ENCODE assay signal across 8 cellular contexts in the genomic region with DNA sequence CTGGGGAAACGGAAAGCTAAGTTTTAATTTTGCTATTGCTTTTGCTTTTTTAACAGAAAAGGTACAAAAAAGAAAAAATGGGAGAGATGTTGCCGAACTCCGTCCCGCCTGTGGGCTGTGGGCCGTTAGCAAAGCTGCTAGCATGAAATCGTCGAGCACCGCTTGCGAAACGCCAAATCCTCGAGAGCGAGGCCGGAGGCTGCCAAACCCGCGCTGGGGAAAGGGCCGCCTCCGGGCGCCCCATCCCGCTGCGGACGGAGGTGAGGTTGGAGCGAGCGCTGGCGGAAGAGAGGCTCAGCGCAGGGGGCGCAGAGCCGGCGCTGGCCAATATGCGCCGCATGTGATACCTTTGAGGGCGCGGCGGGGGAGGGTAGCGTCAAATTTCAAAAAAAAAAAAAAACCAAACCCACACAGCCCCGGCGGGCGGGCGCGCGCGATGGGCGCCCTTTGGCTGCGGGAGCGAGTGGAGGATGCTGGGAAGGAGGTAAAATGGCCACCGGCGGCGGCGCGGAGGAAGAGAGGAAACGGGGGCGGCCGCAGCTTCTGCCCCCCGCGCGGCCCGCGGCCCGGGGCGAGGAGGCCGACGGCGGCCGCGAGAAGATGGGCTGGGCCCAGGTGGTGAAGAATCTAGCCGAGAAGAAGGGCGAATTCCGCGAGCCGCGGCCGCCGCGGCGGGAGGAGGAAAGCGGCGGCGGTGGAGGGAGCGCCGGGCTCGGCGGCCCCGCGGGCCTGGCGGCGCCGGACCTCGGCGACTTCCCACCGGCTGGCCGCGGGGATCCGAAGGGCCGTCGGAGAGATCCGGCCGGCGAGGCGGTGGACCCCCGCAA. TPM values are rescaled to one million over a fixed set of nuclear protein-coding genes. Genes with fewer than 3 reads are reported as not detected.
DNase-seq lines count a peak whose midpoint lies in the region; ATAC-seq and TF ChIP-seq lines count a peak whose summit lies in the region.

A gene with protein sequence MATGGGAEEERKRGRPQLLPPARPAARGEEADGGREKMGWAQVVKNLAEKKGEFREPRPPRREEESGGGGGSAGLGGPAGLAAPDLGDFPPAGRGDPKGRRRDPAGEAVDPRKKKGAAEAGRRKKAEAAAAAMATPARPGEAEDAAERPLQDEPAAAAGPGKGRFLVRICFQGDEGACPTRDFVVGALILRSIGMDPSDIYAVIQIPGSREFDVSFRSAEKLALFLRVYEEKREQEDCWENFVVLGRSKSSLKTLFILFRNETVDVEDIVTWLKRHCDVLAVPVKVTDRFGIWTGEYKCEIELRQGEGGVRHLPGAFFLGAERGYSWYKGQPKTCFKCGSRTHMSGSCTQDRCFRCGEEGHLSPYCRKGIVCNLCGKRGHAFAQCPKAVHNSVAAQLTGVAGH (plus strand): TSS at position 473 of the 827 bp plus-strand sequence. CDS start 17 bp downstream, at position 490.

- no peaks in the 10 kb centered on the region for H3K9me3 ChIP-seq in muscle layer of duodenum (ENCODE audit: control insufficient read depth in 1 of 2, low read length in 2 of 2)

- peaks cover 22% of the 10 kb centered on the region for H3K36me3 Mint-ChIP-seq in activated T-cell treated with anti-CD3 and anti-CD28 coated beads, Interleukin-2, amount 50 U/mL, for 4 hours (ENCODE audit: insufficient read depth)

- no peaks in the 10 kb centered on the region for H3K27me3 Mint-ChIP-seq in activated T-cell treated with anti-CD3 and anti-CD28 coated beads, Interleukin-2, amount 50 U/mL, for 4 hours (ENCODE audit: low read depth)

- no peaks in the 10 kb centered on the region for H3K27me3 ChIP-seq in muscle layer of duodenum (ENCODE audit: low read depth, low read length)

- H3K4me3 ChIP-seq in Jurkat, Clone E6-1 (ENCODE audit: low read length): peak within 1 kb of the TSS; percentile 95
- H3K4me3 ChIP-seq in muscle layer of duodenum (ENCODE audit: low read depth in 1 of 2, low read length in 2 of 2): peak within 1 kb of the TSS; percentile 95 to 97

- ATAC-seq in GM21619 (IDR thresholded peaks at IDR 0.05; ENCODE audit: unreplicated experiment) (peak; percentile 77), esophagus mucosa (peak; percentile 79)
- ATAC-seq in activated T-cell treated with anti-CD3 and anti-CD28 coated beads, Interleukin-2, amount 50 U/mL, for 4 hours: peak; percentile 81 to 86

- peaks cover 40% of the 10 kb centered on the region for H3K4me1 Mint-ChIP-seq in activated T-cell treated with anti-CD3 and anti-CD28 coated beads, Interleukin-2, amount 50 U/mL, for 4 hours (ENCODE audit: low read depth)

- no peaks in the 10 kb centered on the region for H3K9me3 Mint-ChIP-seq in activated T-cell treated with anti-CD3 and anti-CD28 coated beads, Interleukin-2, amount 50 U/mL, for 4 hours

- H3K4me1 ChIP-seq in muscle layer of duodenum (ENCODE audit: control insufficient read depth in 1 of 2, insufficient read depth in 2 of 2, low read length in 2 of 2): peaks cover 28 to 39% of the 10 kb centered on the region in 2 donors

- H3K4me3 Mint-ChIP-seq in activated T-cell treated with anti-CD3 and anti-CD28 coated beads, Interleukin-2, amount 50 U/mL, for 4 hours: peak within 1 kb of the TSS; percentile 98

- H3K27ac ChIP-seq in muscle layer of duodenum (ENCODE audit: low read length): peak within 1 kb of the TSS; percentile 95

- no peaks in the 10 kb centered on the region for H3K36me3 ChIP-seq in muscle layer of duodenum (ENCODE audit: control insufficient read depth in 1 of 2, insufficient read depth in 2 of 2, low read length in 2 of 2)

- peak; percentile 74 for DNase-seq in DMS79 treated with DMSO at 0.1 percent for 48 hours (lab: John Stamatoyannopoulos, UW)
- peak; percentile 86 for DNase-seq in Jurkat, Clone E6-1 (ENCODE audit: low read depth, low spot score)
- DNase-seq in activated T-cell treated with anti-CD3 and anti-CD28 coated beads, Interleukin-2, amount 50 U/mL, for 4 hours: peak; percentile 77
- peak; percentile 68 to 80 for DNase-seq in stimulated activated CD8-positive, alpha-beta memory T cell treated with anti-CD3 and anti-CD28 coated beads, Interleukin-7, amount 100 ng/mL, for 4 hours (ENCODE audit: low read depth in 2 of 2)

TF ChIP-seq in PFSK-1, 5 proteins besides CTCF, POLR2A, EP300 and RAD21:
- TF ChIP-seq, protein P1, sequence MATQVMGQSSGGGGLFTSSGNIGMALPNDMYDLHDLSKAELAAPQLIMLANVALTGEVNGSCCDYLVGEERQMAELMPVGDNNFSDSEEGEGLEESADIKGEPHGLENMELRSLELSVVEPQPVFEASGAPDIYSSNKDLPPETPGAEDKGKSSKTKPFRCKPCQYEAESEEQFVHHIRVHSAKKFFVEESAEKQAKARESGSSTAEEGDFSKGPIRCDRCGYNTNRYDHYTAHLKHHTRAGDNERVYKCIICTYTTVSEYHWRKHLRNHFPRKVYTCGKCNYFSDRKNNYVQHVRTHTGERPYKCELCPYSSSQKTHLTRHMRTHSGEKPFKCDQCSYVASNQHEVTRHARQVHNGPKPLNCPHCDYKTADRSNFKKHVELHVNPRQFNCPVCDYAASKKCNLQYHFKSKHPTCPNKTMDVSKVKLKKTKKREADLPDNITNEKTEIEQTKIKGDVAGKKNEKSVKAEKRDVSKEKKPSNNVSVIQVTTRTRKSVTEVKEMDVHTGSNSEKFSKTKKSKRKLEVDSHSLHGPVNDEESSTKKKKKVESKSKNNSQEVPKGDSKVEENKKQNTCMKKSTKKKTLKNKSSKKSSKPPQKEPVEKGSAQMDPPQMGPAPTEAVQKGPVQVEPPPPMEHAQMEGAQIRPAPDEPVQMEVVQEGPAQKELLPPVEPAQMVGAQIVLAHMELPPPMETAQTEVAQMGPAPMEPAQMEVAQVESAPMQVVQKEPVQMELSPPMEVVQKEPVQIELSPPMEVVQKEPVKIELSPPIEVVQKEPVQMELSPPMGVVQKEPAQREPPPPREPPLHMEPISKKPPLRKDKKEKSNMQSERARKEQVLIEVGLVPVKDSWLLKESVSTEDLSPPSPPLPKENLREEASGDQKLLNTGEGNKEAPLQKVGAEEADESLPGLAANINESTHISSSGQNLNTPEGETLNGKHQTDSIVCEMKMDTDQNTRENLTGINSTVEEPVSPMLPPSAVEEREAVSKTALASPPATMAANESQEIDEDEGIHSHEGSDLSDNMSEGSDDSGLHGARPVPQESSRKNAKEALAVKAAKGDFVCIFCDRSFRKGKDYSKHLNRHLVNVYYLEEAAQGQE (IDR thresholded peaks at IDR 0.05; ENCODE audit: insufficient read depth in 1 of 2, low read depth in 2 of 2, low read length in 2 of 2): peak in 1 of 2 experiments; percentile 36; a peak in 2 of 4 replicates
- TF ChIP-seq SIN3A (IDR thresholded peaks at IDR 0.05; ENCODE audit: borderline replicate concordance, insufficient read depth, low read length): no peak
- peak; percentile 64; the same call in 1 of the 2 replicates for TF ChIP-seq POLR2AphosphoS5 (IDR thresholded peaks at IDR 0.05; ENCODE audit: low read depth, low read length)
- TF ChIP-seq TAF1 (IDR thresholded peaks at IDR 0.05; ENCODE audit: borderline replicate concordance, insufficient read depth, low read length): peak; percentile 95
- TF ChIP-seq FOXP2 (optimal IDR thresholded peaks at IDR 0.05; ENCODE audit: borderline replicate concordance, extremely low read depth, extremely low read length, insufficient read depth): peak; percentile 71

RNA-seq across cellular contexts. Expression of the gene that starts here (rescaled TPM):
- polyA plus RNA-seq in Jurkat, Clone E6-1 (2012; ENCODE audit: insufficient read depth, insufficient read length): 22.0 TPM
- 30.4 TPM for polyA plus RNA-seq in PFSK-1 (2012; ENCODE audit: insufficient read length, low read depth)
- 10 to 100 TPM; 22.5 to 26.0 (median 25.5) TPM for total RNA-seq in activated T-cell treated with anti-CD3 and anti-CD28 coated beads, Interleukin-2, amount 50 U/mL, for 4 hours
- total RNA-seq in esophagus mucosa: 6.2 TPM

Comparison
In these comparisons a context has a peak if more than half of its experiments do, and no peak if none do; other contexts are left out.
1. Peak in every context shown above with its lines: DNase-seq, ATAC-seq, H3K4me3 ChIP-seq and H3K27ac ChIP-seq.